ENCODE assay signal across 8 cellular contexts in the genomic region with DNA sequence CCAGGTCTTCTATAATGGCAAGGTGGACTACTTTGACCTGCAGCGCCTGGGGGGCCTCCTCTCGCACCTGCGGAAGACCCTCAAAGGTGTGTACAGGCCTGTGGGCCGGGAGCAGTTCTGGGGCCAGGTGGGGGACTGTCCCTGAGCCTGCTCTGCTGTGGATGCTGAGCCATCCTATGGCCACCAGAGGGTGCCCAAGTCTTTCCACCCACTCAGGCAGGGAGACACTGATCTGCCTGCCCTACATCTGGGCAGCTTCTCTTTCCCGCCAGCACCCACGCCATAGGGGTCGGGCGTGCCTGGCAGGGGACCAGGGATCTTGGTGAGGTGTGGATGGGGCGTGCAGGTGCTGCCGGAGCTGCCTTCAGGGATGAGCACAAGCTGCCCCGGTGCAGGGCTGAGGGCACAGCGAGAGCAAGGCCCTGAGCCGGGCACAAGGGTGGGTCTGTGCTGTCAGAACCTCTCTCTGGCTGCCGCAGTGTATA. TPM values are rescaled to one million over a fixed set of nuclear protein-coding genes. Genes with fewer than 3 reads are reported as not detected.
A peak's percentile ranks its signal among the peaks of the same experiment; 100 is the strongest.
DNase-seq lines count a peak whose midpoint lies in the region; ATAC-seq and TF ChIP-seq lines count a peak whose summit lies in the region.

No MANE protein-coding gene starts in this region.

- no peak overlapping the region for H3K4me3 ChIP-seq in HEK293 (ENCODE audit: low read depth, low read length)

- H3K27me3 Mint-ChIP-seq in activated CD4-positive, alpha-beta T cell treated with anti-CD3 and anti-CD28 coated beads for 36 hours: no peaks in the 10 kb centered on the region
- no peaks in the 10 kb centered on the region for H3K27me3 Mint-ChIP-seq in stimulated activated memory B cell treated with anti-CD40 and anti-IgM and Interleukin-4, amounts not matched to agents 10 μg/mL and 1 μg/mL and 100 μg/mL, for 72 hours

- POLR2A ChIA-PET in HEK293 (lab: Yijun Ruan, JAX): no interaction called here
- POLR2A ChIA-PET in activated CD4-positive, alpha-beta T cell treated with anti-CD3 and anti-CD28 coated beads for 36 hours (lab: Charles Lee): no interaction called here

- DNase-seq in ELF-1 (ENCODE audit: low read depth, low spot score): peak; percentile 82
- peak; percentile 60 for DNase-seq in NCI-H2196 (lab: John Stamatoyannopoulos, UW; ENCODE audit: unreplicated experiment)
- peak; percentile 81 for DNase-seq in activated CD4-positive, alpha-beta T cell treated with anti-CD3 and anti-CD28 coated beads for 36 hours
- peak; percentile 32 for DNase-seq in dedifferentiated amniotic fluid mesenchymal stem cell (ENCODE audit: extremely low spot score)
- peak; percentile 74 to 86 for DNase-seq in lung microvascular endothelial cell (ENCODE audit: low read depth in 2 of 2)
- DNase-seq in mesenteric fat pad (ENCODE audit: low spot score): no peak

- ATAC-seq in activated CD4-positive, alpha-beta T cell treated with anti-CD3 and anti-CD28 coated beads for 36 hours: peak; percentile 99
- peak; percentile 86 for ATAC-seq in stimulated activated memory B cell treated with anti-CD40 and anti-IgM and Interleukin-4, amounts not matched to agents 10 μg/mL and 1 μg/mL and 100 μg/mL, for 72 hours

- intact Hi-C loops in activated CD4-positive, alpha-beta T cell treated with anti-CD3 and anti-CD28 coated beads for 36 hours (cut with DNase I, micrococcal nuclease): loop anchor here (1.0 to 5.0 kb wide), 2 partner anchors 136 to 204 kb away; no protein-coding TSS in a partner anchor

- CTCF ChIA-PET in HEK293 (lab: Yijun Ruan, JAX): interaction anchor here (0.7 to 4.7 kb wide), 4 partner anchors 16 to 136 kb away, joined by 4 to 36 read pairs (median 4); no protein-coding TSS in a partner anchor
- CTCF ChIA-PET in activated CD4-positive, alpha-beta T cell treated with anti-CD3 and anti-CD28 coated beads for 36 hours (lab: Charles Lee): interaction anchor here (0.5 to 1.2 kb wide), 6 partner anchors 10 to 350 kb away, joined by 3 to 4 read pairs (median 3); no protein-coding TSS in a partner anchor

- peaks cover 6% of the 10 kb centered on the region for H3K36me3 Mint-ChIP-seq in activated CD4-positive, alpha-beta T cell treated with anti-CD3 and anti-CD28 coated beads for 36 hours (ENCODE audit: low read depth)
- peaks cover 35% of the 10 kb centered on the region for H3K36me3 Mint-ChIP-seq in stimulated activated memory B cell treated with anti-CD40 and anti-IgM and Interleukin-4, amounts not matched to agents 10 μg/mL and 1 μg/mL and 100 μg/mL, for 72 hours

- H3K4me1 Mint-ChIP-seq in activated CD4-positive, alpha-beta T cell treated with anti-CD3 and anti-CD28 coated beads for 36 hours: no peaks in the 10 kb centered on the region
- H3K4me1 Mint-ChIP-seq in stimulated activated memory B cell treated with anti-CD40 and anti-IgM and Interleukin-4, amounts not matched to agents 10 μg/mL and 1 μg/mL and 100 μg/mL, for 72 hours: peaks cover 14% of the 10 kb centered on the region

- H3K9me3 Mint-ChIP-seq in activated CD4-positive, alpha-beta T cell treated with anti-CD3 and anti-CD28 coated beads for 36 hours (ENCODE audit: low read depth): no peaks in the 10 kb centered on the region
- H3K9me3 Mint-ChIP-seq in stimulated activated memory B cell treated with anti-CD40 and anti-IgM and Interleukin-4, amounts not matched to agents 10 μg/mL and 1 μg/mL and 100 μg/mL, for 72 hours: no peaks in the 10 kb centered on the region

- no peaks in the 10 kb centered on the region for H3K4me1 ChIP-seq in HEK293 (ENCODE audit: control insufficient read depth, insufficient read depth, low read length)

- peak; percentile 84 for TF ChIP-seq CTCF in HEK293 (tag by site-specific recombination; IDR thresholded peaks at IDR 0.05)

- H3K4me3 Mint-ChIP-seq in activated CD4-positive, alpha-beta T cell treated with anti-CD3 and anti-CD28 coated beads for 36 hours: no peak overlapping the region
- H3K4me3 Mint-ChIP-seq in stimulated activated memory B cell treated with anti-CD40 and anti-IgM and Interleukin-4, amounts not matched to agents 10 μg/mL and 1 μg/mL and 100 μg/mL, for 72 hours: no peak overlapping the region

- no peak overlapping the region for H3K27ac Mint-ChIP-seq in activated CD4-positive, alpha-beta T cell treated with anti-CD3 and anti-CD28 coated beads for 36 hours
- H3K27ac Mint-ChIP-seq in stimulated activated memory B cell treated with anti-CD40 and anti-IgM and Interleukin-4, amounts not matched to agents 10 μg/mL and 1 μg/mL and 100 μg/mL, for 72 hours: peak overlapping the region; percentile 15

- H3K9me3 ChIP-seq in HEK293 (ENCODE audit: control insufficient read depth, insufficient read depth, low read depth, low read length): no peaks in the 10 kb centered on the region

- peaks cover 0 to 91% of the 10 kb centered on the region in 2 experiments; a peak in 2 of 3 replicates for H3K36me3 ChIP-seq in HEK293 (ENCODE audit: control insufficient read depth in 2 of 2, insufficient read depth in 1 of 2, low read length in 2 of 2)

- H3K27ac ChIP-seq in HEK293 (ENCODE audit: extremely low read depth, low read depth, low read length): no peak overlapping the region

TF ChIP-seq in HEK293, 187 proteins besides CTCF, POLR2A, EP300 and RAD21 (continues in another document):
- TF ChIP-seq, protein P1, sequence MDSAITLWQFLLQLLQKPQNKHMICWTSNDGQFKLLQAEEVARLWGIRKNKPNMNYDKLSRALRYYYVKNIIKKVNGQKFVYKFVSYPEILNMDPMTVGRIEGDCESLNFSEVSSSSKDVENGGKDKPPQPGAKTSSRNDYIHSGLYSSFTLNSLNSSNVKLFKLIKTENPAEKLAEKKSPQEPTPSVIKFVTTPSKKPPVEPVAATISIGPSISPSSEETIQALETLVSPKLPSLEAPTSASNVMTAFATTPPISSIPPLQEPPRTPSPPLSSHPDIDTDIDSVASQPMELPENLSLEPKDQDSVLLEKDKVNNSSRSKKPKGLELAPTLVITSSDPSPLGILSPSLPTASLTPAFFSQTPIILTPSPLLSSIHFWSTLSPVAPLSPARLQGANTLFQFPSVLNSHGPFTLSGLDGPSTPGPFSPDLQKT (IDR thresholded peaks at IDR 0.05; ENCODE audit: borderline replicate concordance, low read depth, low read length): no peak
- no peak for TF ChIP-seq ZNF544 (tag by site-specific recombination; IDR thresholded peaks at IDR 0.05)
- TF ChIP-seq ZNF596 (tag by site-specific recombination; IDR thresholded peaks at IDR 0.05): no peak
- no peak for TF ChIP-seq ZNF433 (tag by site-specific recombination; IDR thresholded peaks at IDR 0.05; ENCODE audit: low read depth)
- no peak for TF ChIP-seq ZBTB8A (tag by site-specific recombination; IDR thresholded peaks at IDR 0.05)
- no peak for TF ChIP-seq ZNF791 (tag by site-specific recombination; IDR thresholded peaks at IDR 0.05)
- TF ChIP-seq PATZ1 (tag by site-specific recombination; IDR thresholded peaks at IDR 0.05): peak; percentile 21; the same call in 1 of the 2 replicates
- TF ChIP-seq ZNF184 (tag by site-specific recombination; IDR thresholded peaks at IDR 0.05): no peak
- no peak for TF ChIP-seq KLF16 (tag by site-specific recombination; IDR thresholded peaks at IDR 0.05)
- TF ChIP-seq ZEB2 (tag by site-specific recombination; IDR thresholded peaks at IDR 0.05): peak; percentile 17; the same call in 1 of the 2 replicates
- TF ChIP-seq ZNF610 (tag by site-specific recombination; IDR thresholded peaks at IDR 0.05; ENCODE audit: borderline replicate concordance): no peak
- no peak for TF ChIP-seq ZNF600 (tag by site-specific recombination; IDR thresholded peaks at IDR 0.05)
- TF ChIP-seq RBAK (tag by site-specific recombination; IDR thresholded peaks at IDR 0.05): no peak

RNA-seq across cellular contexts. Expression of gene RNF123, which starts 14.1 kb away (rescaled TPM):
- 10 to 100 TPM; 25.2 to 32.7 TPM for total RNA-seq in activated CD4-positive, alpha-beta T cell treated with anti-CD3 and anti-CD28 coated beads for 36 hours
- total RNA-seq in lung microvascular endothelial cell (14.8 and 23.2 TPM in 2 replicates), mesenteric fat pad (42.1 TPM)

RNA-seq across cellular contexts. Expression of gene MST1, which starts 14.2 kb away (rescaled TPM):
- 1 to 10 TPM; 8.7 to 9.7 TPM for total RNA-seq in activated CD4-positive, alpha-beta T cell treated with anti-CD3 and anti-CD28 coated beads for 36 hours
- total RNA-seq in lung microvascular endothelial cell (1.5 and 2.2 TPM in 2 replicates), mesenteric fat pad (5.7 TPM)

RNA-seq across cellular contexts. Expression of gene AMIGO3, which starts 16.0 kb away (rescaled TPM):
- total RNA-seq in activated CD4-positive, alpha-beta T cell treated with anti-CD3 and anti-CD28 coated beads for 36 hours: under 1 TPM in 1 of 2 experiments, not detected in 1; 0.07 TPM
- under 0.01 and 0.40 TPM in 2 replicates for total RNA-seq in lung microvascular endothelial cell
- total RNA-seq in mesenteric fat pad: not detected

RNA-seq across cellular contexts. Expression of gene GMPPB, which starts 20.3 kb away (rescaled TPM):
- 10 to 100 TPM; 21.0 to 32.1 TPM for total RNA-seq in activated CD4-positive, alpha-beta T cell treated with anti-CD3 and anti-CD28 coated beads for 36 hours
- total RNA-seq in lung microvascular endothelial cell: 12.9 and 19.4 TPM in 2 replicates
- total RNA-seq in mesenteric fat pad: 45.4 TPM

RNA-seq across cellular contexts. Expression of gene APEH, which starts 29.3 kb away (rescaled TPM):
- 100 to 1,000 TPM; 110 to 137 TPM for total RNA-seq in activated CD4-positive, alpha-beta T cell treated with anti-CD3 and anti-CD28 coated beads for 36 hours
- total RNA-seq in lung microvascular endothelial cell (88.3 and 92.1 TPM in 2 replicates), mesenteric fat pad (51.1 TPM)
